ENCODE assay signal across 10 cellular contexts in the genomic region with DNA sequence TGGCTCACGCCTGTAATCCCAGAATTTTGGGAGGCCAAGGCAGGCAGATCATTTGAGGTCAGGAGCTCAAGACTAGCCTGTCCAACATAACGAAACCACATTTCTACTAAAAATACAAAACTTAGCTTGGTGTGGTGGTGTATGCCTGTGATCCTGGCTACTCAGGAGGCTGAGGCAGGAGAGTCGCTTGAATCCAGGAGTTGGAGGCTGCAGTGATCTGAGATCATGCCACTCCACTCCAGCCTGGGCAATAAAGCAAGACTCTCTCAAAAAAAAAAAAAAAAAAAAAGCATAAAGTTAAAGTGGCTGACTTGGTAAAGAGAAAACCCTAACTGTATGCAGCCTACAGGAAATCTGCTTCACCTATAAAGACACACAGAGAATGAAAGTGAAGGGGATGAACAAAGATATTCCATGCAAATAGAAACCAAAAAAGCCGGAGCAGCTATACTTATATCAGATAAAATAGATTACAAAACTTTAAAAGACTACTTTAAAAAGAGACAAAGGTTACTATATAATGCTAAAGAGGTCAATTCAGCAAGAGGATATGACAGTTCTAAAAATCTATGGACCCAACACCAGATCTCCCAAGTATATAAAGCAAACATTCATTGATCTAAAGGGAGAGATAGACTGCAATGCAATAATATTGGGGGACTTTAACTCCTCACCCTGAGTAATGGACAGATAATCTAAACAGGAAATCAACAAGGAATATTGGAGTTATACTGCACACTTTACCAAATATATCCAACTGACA. TPM values are rescaled to one million over a fixed set of nuclear protein-coding genes. Genes with fewer than 3 reads are reported as not detected.
DNase-seq lines count a peak whose midpoint lies in the region; ATAC-seq, FAIRE-seq and TF ChIP-seq lines count a peak whose summit lies in the region.
"Had no signal": no experiment of that assay in that cellular context is flagged by ENCODE, and none has a peak within 500 bp of the region (broad histone marks: within the 10 kb centered on the region; RNA-seq: fewer than 3 reads in every experiment).

No MANE protein-coding gene starts in this region.

- no peak overlapping the region for H2BK12ac ChIP-seq in trophoblast cell (ENCODE audit: low read length)

- H3K36me3 Mint-ChIP-seq in CD4-positive, alpha-beta memory T cell: peaks cover 32 to 61% of the 10 kb centered on the region in 2 donors

- DNase-seq in CD4-positive, alpha-beta memory T cell: peak in 1 of 5 donors; percentile 21
- DNase-seq in K562 (ENCODE audit: extremely low read depth in 1 of 4, low spot score in 3 of 4) (peak in 1 of 4 experiments; percentile 18), pons (ENCODE audit: low spot score) (peak; percentile 8), HuH-7 (ENCODE audit: low spot score) (no peak), trophoblast cell (no peak)
- DNase-seq: NCI-H82 had no signal

- H3K14ac ChIP-seq in trophoblast cell (ENCODE audit: low read length): no peak overlapping the region

- no peaks in the 10 kb centered on the region for H3K9me1 ChIP-seq in K562 (ENCODE audit: control insufficient read depth, insufficient read depth, low read length)

- no peaks in the 10 kb centered on the region for H4K20me1 ChIP-seq in KMS-11 (ENCODE audit: insufficient read depth)
- no peaks in the 10 kb centered on the region for H4K20me1 ChIP-seq in K562 (replicated peaks; ENCODE audit: control insufficient read depth, insufficient read depth, low read length)

- H3K4me3 Mint-ChIP-seq in CD4-positive, alpha-beta memory T cell: peak overlapping the region; percentile 71 to 96 (median 92)

- H3K79me1 ChIP-seq in trophoblast cell (ENCODE audit: low read length): no peaks in the 10 kb centered on the region

- POLR2A ChIA-PET in CD4-positive, alpha-beta memory T cell (lab: Charles Lee; ENCODE audit: partially characterized antibody): no interaction called here
- POLR2A ChIA-PET in K562 (lab: Yijun Ruan, JAX): interaction anchor here (0.5 kb wide), 1 partner anchor 1335 kb away, joined by 3 read pairs; no protein-coding TSS in a partner anchor

- intact Hi-C loops in CD4-positive, alpha-beta memory T cell (cut with micrococcal nuclease): loop anchor here (5.0 kb wide), 1 partner anchor 747 kb away; the partner anchor contains the start of gene MAGOHB
- intact Hi-C loops in K562 (cut with micrococcal nuclease): no loop called here

- H3K27ac ChIP-seq in CD4-positive, alpha-beta memory T cell (ENCODE audit: low read depth, low read length): peak overlapping the region; percentile 47
- peak overlapping the region; percentile 74 for H3K27ac ChIP-seq in KMS-11
- no peak overlapping the region; the same call in 1 of the 3 replicates for H3K27ac ChIP-seq in K562 (ENCODE audit: extremely low read depth, low read depth, low read length)
- no peak overlapping the region for H3K27ac ChIP-seq in trophoblast cell (ENCODE audit: low read depth, low read length)

- H3K27me3 ChIP-seq in CD4-positive, alpha-beta memory T cell (ENCODE audit: insufficient read depth, low read length): no peaks in the 10 kb centered on the region
- no peaks in the 10 kb centered on the region for H3K27me3 ChIP-seq in KMS-11 (ENCODE audit: insufficient read depth, low read depth)
- H3K27me3 ChIP-seq in K562 (ENCODE audit: control insufficient read depth in 2 of 2, insufficient read depth in 2 of 2, low read length in 2 of 2): no peaks in the 10 kb centered on the region
- no peaks in the 10 kb centered on the region for H3K27me3 ChIP-seq in trophoblast cell (ENCODE audit: insufficient read depth, low read length)

- no peak overlapping the region for H3K23ac ChIP-seq in trophoblast cell (ENCODE audit: low read length)

- no peak for FAIRE-seq in K562 (lab: Jason Lieb, UNC)
- FAIRE-seq: astrocyte had no signal

- H3K36me3 ChIP-seq in CD4-positive, alpha-beta memory T cell (ENCODE audit: insufficient read depth, low read length): no peaks in the 10 kb centered on the region
- H3K36me3 ChIP-seq in KMS-11 (ENCODE audit: insufficient read depth): no peaks in the 10 kb centered on the region
- H3K36me3 ChIP-seq in K562 (ENCODE audit: control insufficient read depth, insufficient read depth, low read length): no peaks in the 10 kb centered on the region
- H3K36me3 ChIP-seq in trophoblast cell (ENCODE audit: control insufficient read depth in 1 of 2, insufficient read depth in 2 of 2, low read length in 2 of 2): no peaks in the 10 kb centered on the region

- H3K4me3 ChIP-seq in CD4-positive, alpha-beta memory T cell (ENCODE audit: low read length in 2 of 2): peak overlapping the region; percentile 33 to 43
- H3K4me3 ChIP-seq in KMS-11 (IDR thresholded peaks at IDR 0.05; ENCODE audit: insufficient read depth, low read depth, low read length): no peak overlapping the region
- H3K4me3 ChIP-seq in K562: no peak overlapping the region
- no peak overlapping the region for H3K4me3 ChIP-seq in trophoblast cell (ENCODE audit: low read depth, low read length)

- no peak overlapping the region for H4K12ac ChIP-seq in trophoblast cell (ENCODE audit: low read depth, low read length)

- H3K4me1 ChIP-seq in CD4-positive, alpha-beta memory T cell (ENCODE audit: insufficient read depth, low read length): peaks cover 31% of the 10 kb centered on the region
- H3K4me1 ChIP-seq in KMS-11 (ENCODE audit: low read depth, poor library complexity, severe bottlenecking) (peaks cover 29% of the 10 kb centered on the region), K562 (replicated peaks in 1 of 2; ENCODE audit: control insufficient read depth in 2 of 2, insufficient read depth in 2 of 2, low read length in 2 of 2) (no peaks in the 10 kb centered on the region; a peak in 1 of 5 replicates), trophoblast cell (ENCODE audit: control insufficient read depth in 1 of 2, insufficient read depth in 2 of 2, low read length in 2 of 2) (no peaks in the 10 kb centered on the region)

- peak overlapping the region; percentile 56; the same call in 1 of the 2 replicates for H3K9ac ChIP-seq in KMS-11
- peak overlapping the region in 1 of 2 experiments; percentile 57; a peak in 1 of 4 replicates for H3K9ac ChIP-seq in K562 (ENCODE audit: insufficient read depth in 1 of 2, low read depth in 2 of 2, low read length in 2 of 2)
- H3K9ac ChIP-seq in trophoblast cell (ENCODE audit: low read length): no peak overlapping the region

- TF ChIP-seq POLR2A in K562 (conservative IDR thresholded peaks at IDR 0.05) (no peak), GM18505 (IDR thresholded peaks at IDR 0.05; ENCODE audit: borderline replicate concordance, extremely low read depth, insufficient read depth, insufficient read length) (no peak)

- peak overlapping the region; percentile 53 to 93 (median 91) for H3K27ac Mint-ChIP-seq in CD4-positive, alpha-beta memory T cell

- H4K91ac ChIP-seq in trophoblast cell (ENCODE audit: low read depth, low read length): no peak overlapping the region

- H3K4me1 Mint-ChIP-seq in CD4-positive, alpha-beta memory T cell: peaks cover 21 to 54% (median 37%) of the 10 kb centered on the region in 4 donors

- H2AK5ac ChIP-seq in trophoblast cell (ENCODE audit: low read length): no peak overlapping the region

- WGBS in K562 (ENCODE audit: insufficient coverage, low coverage, missing lambda C conversion rate): 17% methylated on average over 4 of the region's 4 CpGs
- WGBS in trophoblast cell (ENCODE audit: extremely low coverage, insufficient coverage, insufficient read length): no CpG with 5 or more reads among the region's 4 CpGs

- H2AFZ ChIP-seq in KMS-11 (ENCODE audit: low read depth) (no peak overlapping the region), K562 (ENCODE audit: low read depth, low read length) (peak overlapping the region; percentile 67), trophoblast cell (ENCODE audit: insufficient read depth, low read length, poor library complexity) (no peak overlapping the region)

- peaks cover 3 to 19% (median 14%) of the 10 kb centered on the region in 8 donors for H3K9me3 Mint-ChIP-seq in CD4-positive, alpha-beta memory T cell

- H3K4ac ChIP-seq in trophoblast cell (ENCODE audit: low read depth, low read length): no peak overlapping the region

- H3K4me2 ChIP-seq in KMS-11: peak overlapping the region; percentile 55
- H3K4me2 ChIP-seq in K562 (ENCODE audit: insufficient read depth, low read length): peak overlapping the region; percentile 50; the same call in 1 of the 2 replicates
- no peak overlapping the region for H3K4me2 ChIP-seq in trophoblast cell (ENCODE audit: low read length)

- no peak overlapping the region for H2BK5ac ChIP-seq in trophoblast cell (ENCODE audit: low read depth, low read length, poor library complexity)

- H3K79me2 ChIP-seq in KMS-11 (ENCODE audit: insufficient read depth, low read depth) (no peaks in the 10 kb centered on the region), K562 (ENCODE audit: control insufficient read depth, insufficient read depth, low read length) (no peaks in the 10 kb centered on the region), trophoblast cell (ENCODE audit: control insufficient read depth, insufficient read depth, low read length, poor library complexity) (no peaks in the 10 kb centered on the region)

- CTCF ChIA-PET in CD4-positive, alpha-beta memory T cell (lab: Charles Lee; ENCODE audit: partially characterized antibody): interaction anchor here (0.7 to 5.4 kb wide), 4 partner anchors 9 to 114 kb away, joined by 3 to 31 read pairs (median 12); no protein-coding TSS in a partner anchor
- CTCF ChIA-PET in K562 (lab: Yijun Ruan, JAX; ENCODE audit: low intra/inter-chr PET ratio): no interaction called here

- TF ChIP-seq CTCF in KMS-11 (conservative IDR thresholded peaks at IDR 0.05; ENCODE audit: low read depth, low read length): no peak
- TF ChIP-seq CTCF in K562 (IDR thresholded peaks at IDR 0.05 in 2 of 3, conservative IDR thresholded peaks at IDR 0.05 in 1 of 3; ENCODE audit: insufficient read depth in 2 of 3, low read depth in 1 of 3, low read length in 3 of 3): no peak

- TF ChIP-seq EP300 in K562 (IDR thresholded peaks at IDR 0.05; ENCODE audit: low read length): no peak

- H2BK120ac ChIP-seq in trophoblast cell (ENCODE audit: insufficient read depth, low read length, poor library complexity): no peak overlapping the region

- H3K27me3 Mint-ChIP-seq in CD4-positive, alpha-beta memory T cell: no peaks in the 10 kb centered on the region

- in situ Hi-C loops in K562 (cut with MboI): no loop called here

- H4K8ac ChIP-seq in trophoblast cell (ENCODE audit: low read depth, low read length): no peak overlapping the region

- BruUV-seq in K562 (replicated peaks; lab: Mats Ljungman, UMichigan): no TSS peak

- peak; percentile 44 for ATAC-seq in K562
- no peak for ATAC-seq in HG02852 (IDR thresholded peaks at IDR 0.05; ENCODE audit: unreplicated experiment)
- no peak for ATAC-seq in GM18505 (IDR thresholded peaks at IDR 0.05; ENCODE audit: unreplicated experiment)

- H3K18ac ChIP-seq in trophoblast cell (ENCODE audit: low read length): no peak overlapping the region

- no peaks in the 10 kb centered on the region for H3K9me3 ChIP-seq in CD4-positive, alpha-beta memory T cell (ENCODE audit: control insufficient read depth in 1 of 2, low read length in 2 of 2)
- H3K9me3 ChIP-seq in K562 (replicated peaks; ENCODE audit: control insufficient read depth, insufficient read depth, low read depth, low read length): no peaks in the 10 kb centered on the region
- H3K9me3 ChIP-seq in trophoblast cell (ENCODE audit: insufficient read depth, low read depth, low read length): no peaks in the 10 kb centered on the region

- no peak for TF ChIP-seq RAD21 in K562 (CRISPR knock-in tag; conservative IDR thresholded peaks at IDR 0.05 in 1 of 2, IDR thresholded peaks at IDR 0.05 in 1 of 2)

RNA-seq across cellular contexts. Expression of gene CLEC2B, which starts 4.1 kb away (rescaled TPM):
- total RNA-seq in CD4-positive, alpha-beta memory T cell: 10 to 100 TPM; 72.5 to 74.6 TPM
- polyA plus RNA-seq in CD4-positive, alpha-beta memory T cell: 10 to 100 TPM; 42.2 to 79.8 TPM
- 1.1 and 4.5 TPM in 2 replicates for total RNA-seq in K562 (2011; cell fraction: chromatin; rRNA removed; ENCODE audit: low replicate concordance)
- 0.33 and 0.66 TPM in 2 replicates for total RNA-seq in K562 (2011; cell fraction: nucleolus; rRNA removed)
- total RNA-seq in K562 (2011; cell fraction: nucleoplasm; rRNA removed): 1.5 and 2.3 TPM in 2 replicates
- 1.2 and 1.3 TPM in 2 replicates for total RNA-seq in K562 (2014; rRNA removed)
- total RNA-seq in K562 (2014; rRNA removed; fragmentation: Illumina TruSeq; extraction: Trizol): 2.3 and 2.8 TPM in 2 replicates
- total RNA-seq in K562 (2015; rRNA removed; fragmentation: Illumina TruSeq; extraction: Trizol): 5.8 and 5.9 TPM in 2 replicates
- 1.8 and 2.1 TPM in 2 replicates for total RNA-seq in K562 (2021)
- polyA plus RNA-seq in K562 (2011; rRNA removed): 3.2 and 6.6 TPM in 2 replicates
- polyA plus RNA-seq in K562 (2011; cell fraction: cytosol; rRNA removed): 0.30 and 2.3 TPM in 2 replicates
- polyA plus RNA-seq in K562 (2011; cell fraction: nucleus; rRNA removed): 0.80 and 3.2 TPM in 2 replicates
- 2.5 and 4.1 TPM in 2 replicates for polyA plus RNA-seq in K562 (2012)
- 2.1 and 2.9 TPM in 2 replicates for polyA plus RNA-seq in K562 (2014; fragmentation: Illumina TruSeq; extraction: Trizol)
- 1 to 10 TPM; 4.3 to 5.2 TPM for polyA plus RNA-seq in K562 (2014; fragmentation: Nextera tagmentation; extraction: Ambion mirVana)
- 2.1 and 2.9 TPM in 2 replicates for polyA plus RNA-seq in K562 (2014; rRNA removed)
- 3.2 and 5.2 TPM in 2 replicates for polyA minus RNA-seq in K562 (2011; rRNA and poly(A)+ RNA removed)
- polyA minus RNA-seq in K562 (2011; cell fraction: cytosol; rRNA and poly(A)+ RNA removed): 2.0 and 3.1 TPM in 2 replicates
- polyA minus RNA-seq in K562 (2011; cell fraction: nucleus; rRNA and poly(A)+ RNA removed): 1.8 and 4.0 TPM in 2 replicates
- 0.07 TPM in 1 of 2 replicates, not detected in the other for polyA plus RNA-seq in trophoblast cell (2013)
- total RNA-seq: astrocyte had no signal

RNA-seq across cellular contexts. Expression of gene KLRF2, which starts 16.2 kb away (rescaled TPM):
- not detected for total RNA-seq in CD4-positive, alpha-beta memory T cell
- polyA plus RNA-seq in CD4-positive, alpha-beta memory T cell: not detected
- total RNA-seq in K562 (2011; cell fraction: chromatin; rRNA removed; ENCODE audit: low replicate concordance): not detected in 2 replicates
- total RNA-seq in K562 (2011; cell fraction: nucleolus; rRNA removed): not detected in 2 replicates
- not detected in 2 replicates for total RNA-seq in K562 (2011; cell fraction: nucleoplasm; rRNA removed)
- not detected in 2 replicates for total RNA-seq in K562 (2014; rRNA removed)
- total RNA-seq in K562 (2014; rRNA removed; fragmentation: Illumina TruSeq; extraction: Trizol): not detected in 2 replicates
- not detected in 2 replicates for total RNA-seq in K562 (2015; rRNA removed; fragmentation: Illumina TruSeq; extraction: Trizol)
- total RNA-seq in K562 (2021): not detected in 2 replicates
- not detected in 2 replicates for polyA plus RNA-seq in K562 (2011; rRNA removed)
- polyA plus RNA-seq in K562 (2011; cell fraction: cytosol; rRNA removed): not detected in 2 replicates
- not detected in 2 replicates for polyA plus RNA-seq in K562 (2011; cell fraction: nucleus; rRNA removed)
- not detected in 2 replicates for polyA plus RNA-seq in K562 (2012)
- not detected in 2 replicates for polyA plus RNA-seq in K562 (2014; fragmentation: Illumina TruSeq; extraction: Trizol)
- not detected for polyA plus RNA-seq in K562 (2014; fragmentation: Nextera tagmentation; extraction: Ambion mirVana)
- polyA plus RNA-seq in K562 (2014; rRNA removed): not detected in 2 replicates
- not detected in 2 replicates for polyA minus RNA-seq in K562 (2011; rRNA and poly(A)+ RNA removed)
- not detected in 2 replicates for polyA minus RNA-seq in K562 (2011; cell fraction: cytosol; rRNA and poly(A)+ RNA removed)
- polyA minus RNA-seq in K562 (2011; cell fraction: nucleus; rRNA and poly(A)+ RNA removed): not detected in 2 replicates
- not detected in 2 replicates for polyA plus RNA-seq in trophoblast cell (2013)
- total RNA-seq: astrocyte had no signal

RNA-seq across cellular contexts. Expression of gene KLRF1, which starts 37.8 kb away (rescaled TPM):
- under 1 TPM; 0.28 to 0.49 TPM for total RNA-seq in CD4-positive, alpha-beta memory T cell
- polyA plus RNA-seq in CD4-positive, alpha-beta memory T cell: 1 to 10 TPM in 1 of 2 donors, under 1 TPM in 1; 0.30 to 1.1 TPM
- total RNA-seq in K562 (2011; cell fraction: chromatin; rRNA removed; ENCODE audit: low replicate concordance): 0.42 and 1.4 TPM in 2 replicates
- total RNA-seq in K562 (2011; cell fraction: nucleolus; rRNA removed): 0.53 TPM in 1 of 2 replicates, not detected in the other
- total RNA-seq in K562 (2011; cell fraction: nucleoplasm; rRNA removed): 2.4 TPM in 1 of 2 replicates, not detected in the other
- total RNA-seq in K562 (2014; rRNA removed): 0.24 and 0.77 TPM in 2 replicates
- total RNA-seq in K562 (2014; rRNA removed; fragmentation: Illumina TruSeq; extraction: Trizol): 0.99 and 1.1 TPM in 2 replicates
- total RNA-seq in K562 (2015; rRNA removed; fragmentation: Illumina TruSeq; extraction: Trizol): 0.90 and 1.1 TPM in 2 replicates
- 0.72 and 1.3 TPM in 2 replicates for total RNA-seq in K562 (2021)
- 1.1 and 1.3 TPM in 2 replicates for polyA plus RNA-seq in K562 (2011; rRNA removed)
- 0.71 TPM in 1 of 2 replicates, not detected in the other for polyA plus RNA-seq in K562 (2011; cell fraction: cytosol; rRNA removed)
- polyA plus RNA-seq in K562 (2011; cell fraction: nucleus; rRNA removed): 0.55 and 2.5 TPM in 2 replicates
- 1.0 and 1.1 TPM in 2 replicates for polyA plus RNA-seq in K562 (2012)
- 1.00 and 1.3 TPM in 2 replicates for polyA plus RNA-seq in K562 (2014; fragmentation: Illumina TruSeq; extraction: Trizol)
- polyA plus RNA-seq in K562 (2014; fragmentation: Nextera tagmentation; extraction: Ambion mirVana): under 1 TPM; 0.48 to 0.53 TPM
- polyA plus RNA-seq in K562 (2014; rRNA removed): 1.8 and 2.1 TPM in 2 replicates
- polyA minus RNA-seq in K562 (2011; rRNA and poly(A)+ RNA removed): 0.21 and 0.36 TPM in 2 replicates
- polyA minus RNA-seq in K562 (2011; cell fraction: cytosol; rRNA and poly(A)+ RNA removed): not detected in 2 replicates
- 0.78 TPM in 1 of 2 replicates, not detected in the other for polyA minus RNA-seq in K562 (2011; cell fraction: nucleus; rRNA and poly(A)+ RNA removed)
- not detected in 2 replicates for polyA plus RNA-seq in trophoblast cell (2013)
- total RNA-seq: astrocyte had no signal

Comparison
In these comparisons a context has a peak if more than half of its experiments do, and no peak if none do; other contexts are left out.
1. H3K27ac ChIP-seq: peak in CD4-positive, alpha-beta memory T cell (single experiment) and KMS-11 (single experiment); none in K562 (single experiment) and trophoblast cell (single experiment).
2. H3K4me3 ChIP-seq: peak in CD4-positive, alpha-beta memory T cell (2 of 2); none in KMS-11 (single experiment), K562 (single experiment) and trophoblast cell (single experiment).
3. RNA of gene CLEC2B, which starts 4.1 kb away (total RNA-seq): 72.5 to 74.6 TPM in CD4-positive, alpha-beta memory T cell; 0.33 to 5.9 TPM in K562; every median in the first group is over 10 times any median in the second.